In the genomic region with DNA sequence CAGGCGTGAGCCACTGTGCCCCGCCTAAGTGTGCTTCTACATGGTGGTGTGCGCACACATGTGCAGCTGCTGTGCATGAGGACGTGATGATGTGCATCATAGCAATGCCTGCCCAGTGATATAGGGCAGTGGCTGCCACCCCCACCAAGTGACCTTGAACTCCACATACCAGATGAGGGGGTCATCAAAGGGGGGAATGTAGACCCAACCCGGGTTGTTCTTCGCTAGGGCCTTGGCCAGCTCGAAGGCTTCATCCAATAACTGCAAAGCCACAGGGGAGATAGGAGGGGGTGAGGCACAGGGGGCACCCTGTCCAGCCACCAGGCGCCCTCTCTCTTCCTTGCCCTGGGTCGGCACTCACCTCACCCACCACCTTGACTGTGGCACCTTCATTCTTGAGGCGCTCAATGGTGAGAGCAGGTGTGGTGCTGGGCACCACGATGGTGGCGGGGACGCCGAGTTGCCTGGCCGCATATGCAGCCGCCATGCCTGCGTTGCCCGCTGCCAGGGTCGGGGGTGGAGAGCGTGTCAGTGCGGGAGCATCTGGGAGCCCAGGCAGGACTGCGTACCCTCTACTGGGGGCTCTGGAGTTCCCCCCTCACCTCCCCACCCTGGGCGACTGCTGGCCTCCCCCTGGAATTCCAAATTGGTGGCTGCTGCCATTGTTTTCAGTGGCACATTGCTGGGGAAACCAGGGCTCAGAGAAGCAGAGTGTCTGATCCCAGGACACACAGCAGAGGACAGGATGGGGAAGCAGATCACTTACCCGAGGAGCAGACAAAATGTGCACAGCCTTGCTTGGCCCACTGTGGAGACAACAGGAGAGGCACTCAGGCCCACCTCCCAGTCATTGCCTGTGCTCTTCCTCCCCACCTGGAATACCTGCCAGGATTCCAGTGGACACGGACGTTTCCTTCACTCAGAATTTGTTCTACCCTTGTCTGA, we compare ENCODE assay signal across 33 cellular contexts. TPM values are rescaled to one million over a fixed set of nuclear protein-coding genes. Genes with fewer than 3 reads are reported as not detected.
"Had no signal": no experiment of that assay in that cellular context is flagged by ENCODE, and none has a peak within 500 bp of the region (broad histone marks: within the 10 kb centered on the region; RNA-seq: fewer than 3 reads in every experiment).

No MANE protein-coding gene starts in this region.

- H3K4me1 ChIP-seq: colonic mucosa, parathyroid adenoma, sigmoid colon, testis had no signal

- H3K4me3 Mint-ChIP-seq: memory B cell; natural killer cell; stimulated activated effector memory CD8-positive, alpha-beta T cell treated with anti-CD3 and anti-CD28 coated beads, Interleukin-12 subunit alpha, Interleukin-12 subunit beta, amount 100 ng/mL, for 72 hours had no signal

- H2AFZ ChIP-seq: parathyroid adenoma had no signal

- H3K4me3 ChIP-seq: colonic mucosa, esophagus squamous epithelium, heart right ventricle, lung, sigmoid colon, stomach, testis, tibial nerve, upper lobe of left lung had no signal

- H3K9me3 Mint-ChIP-seq: natural killer cell; stimulated activated effector memory CD8-positive, alpha-beta T cell treated with anti-CD3 and anti-CD28 coated beads, Interleukin-12 subunit alpha, Interleukin-12 subunit beta, amount 100 ng/mL, for 72 hours had no signal

- H3K27me3 ChIP-seq: colonic mucosa, neutrophil, testis, upper lobe of left lung had no signal

- H3K9ac ChIP-seq: parathyroid adenoma had no signal

- H3K27ac ChIP-seq: colonic mucosa, esophagus squamous epithelium, heart right ventricle, neutrophil, parathyroid adenoma, sigmoid colon, stomach, testis, tibial nerve, upper lobe of left lung had no signal

- H3K4me1 Mint-ChIP-seq: natural killer cell; stimulated activated effector memory CD8-positive, alpha-beta T cell treated with anti-CD3 and anti-CD28 coated beads, Interleukin-12 subunit alpha, Interleukin-12 subunit beta, amount 100 ng/mL, for 72 hours had no signal

- H3K79me2 ChIP-seq: parathyroid adenoma had no signal

- H3K36me3 Mint-ChIP-seq: memory B cell; natural killer cell; stimulated activated effector memory CD8-positive, alpha-beta T cell treated with anti-CD3 and anti-CD28 coated beads, Interleukin-12 subunit alpha, Interleukin-12 subunit beta, amount 100 ng/mL, for 72 hours had no signal

- H3K36me3 ChIP-seq: colonic mucosa, esophagus squamous epithelium, heart right ventricle, neutrophil, sigmoid colon, stomach, tibial nerve, upper lobe of left lung had no signal

- FAIRE-seq: endothelial cell of umbilical vein, islet of Langerhans, urothelium cell line had no signal

- ATAC-seq: left cardiac atrium; left ventricle myocardium superior; natural killer cell; stimulated activated effector memory CD8-positive, alpha-beta T cell treated with anti-CD3 and anti-CD28 coated beads, Interleukin-12 subunit alpha, Interleukin-12 subunit beta, amount 100 ng/mL, for 72 hours had no signal

- H3K9me3 ChIP-seq: colonic mucosa, esophagus squamous epithelium, neutrophil, sigmoid colon, stomach, testis, upper lobe of left lung had no signal

- DNase-seq: colonic mucosa; dermis blood vessel endothelial cell; effector memory CD4-positive, alpha-beta T cell; esophagus squamous epithelium; foreskin melanocyte; glutamatergic neuron; heart right ventricle; hippocampal formation; left cardiac atrium; left ventricle myocardium superior; natural killer cell; sigmoid colon; stimulated activated CD4-positive, alpha-beta T cell treated with anti-CD3 and anti-CD28 coated beads, Interleukin-2, amount 100 ng/mL, for 24 hours; stimulated activated CD4-positive, alpha-beta T cell treated with anti-CD3 and anti-CD28 coated beads, Interleukin-4, amount 100 ng/mL, for 24 hours; stimulated activated naive CD4-positive, alpha-beta T cell treated with Interleukin-2 at 50 U/mL for 16 hours; stomach; testis had no signal

- H3K27ac Mint-ChIP-seq: memory B cell; natural killer cell; stimulated activated effector memory CD8-positive, alpha-beta T cell treated with anti-CD3 and anti-CD28 coated beads, Interleukin-12 subunit alpha, Interleukin-12 subunit beta, amount 100 ng/mL, for 72 hours had no signal

RNA-seq across cellular contexts. Expression of a gene that starts 5.1 kb away (rescaled TPM):
- total RNA-seq: chondrocyte, dermis blood vessel endothelial cell, endothelial cell of umbilical vein, epithelial cell of proximal tubule, kidney epithelial cell, left ventricle myocardium superior, natural killer cell, progenitor cell of endocrine pancreas, skeletal muscle tissue had no signal
- polyA plus RNA-seq: endothelial cell of umbilical vein, neural cell had no signal
